19 cellular contexts compared by ENCODE assay signal in the genomic region with DNA sequence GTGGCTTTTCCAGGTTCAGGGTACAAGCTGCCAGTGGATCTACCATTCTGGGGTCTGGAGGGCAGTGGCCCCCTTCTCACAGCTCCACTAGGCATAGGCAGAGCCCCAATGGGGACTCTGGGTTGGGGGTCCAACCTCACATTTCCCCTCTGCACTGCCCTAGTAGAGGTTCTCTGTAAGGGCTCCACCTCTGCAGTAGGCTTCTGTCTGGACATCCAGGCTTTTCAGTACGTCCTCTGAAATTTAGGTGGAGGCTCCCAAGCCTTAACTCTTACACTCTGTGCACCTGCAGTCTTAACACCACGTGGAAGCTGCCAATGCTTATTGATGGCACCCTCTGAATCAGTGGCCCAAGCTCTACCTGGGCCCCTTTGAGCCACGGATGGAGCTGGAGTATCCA. TPM values are rescaled to one million over a fixed set of nuclear protein-coding genes. Genes with fewer than 3 reads are reported as not detected.
DNase-seq lines count a peak whose midpoint lies in the region; ATAC-seq, FAIRE-seq and TF ChIP-seq lines count a peak whose summit lies in the region.
"Had no signal": no experiment of that assay in that cellular context is flagged by ENCODE, and none has a peak within 500 bp of the region (broad histone marks: within the 10 kb centered on the region; RNA-seq: fewer than 3 reads in every experiment).

No MANE protein-coding gene starts in this region.

- no peak overlapping the region for H2BK15ac ChIP-seq in mesenchymal stem cell (ENCODE audit: low read depth, poor library complexity, severe bottlenecking)

- BruUV-seq in HepG2 (replicated peaks; lab: Mats Ljungman, UMichigan) = no TSS peak
- BruUV-seq in OCI-LY7 (replicated peaks; lab: Mats Ljungman, UMichigan) = no TSS peak

- H3K4me3 ChIP-seq in HepG2 (replicated peaks in 1 of 3; ENCODE audit: insufficient read depth in 1 of 3, low read depth in 2 of 3, low read length in 3 of 3) = no peak overlapping the region
- H3K4me3 ChIP-seq in right lobe of liver = no peak overlapping the region
- no peak overlapping the region for H3K4me3 ChIP-seq in OCI-LY7 (ENCODE audit: low read depth, low read length, poor library complexity, severe bottlenecking)
- H3K4me3 ChIP-seq in mesenchymal stem cell (ENCODE audit: insufficient read depth in 1 of 2, low read depth in 1 of 2, low read length in 2 of 2) = no peak overlapping the region

- TF ChIP-seq POLR2A in HepG2 (IDR thresholded peaks at IDR 0.05; ENCODE audit: insufficient read depth in 1 of 2, low read depth in 2 of 2, low read length in 2 of 2) (no peak), right lobe of liver (IDR thresholded peaks at IDR 0.05) (no peak)

- H2AFZ ChIP-seq in HepG2 (ENCODE audit: low read length) (no peak overlapping the region), OCI-LY7 (ENCODE audit: low read length) (no peak overlapping the region), mesenchymal stem cell (ENCODE audit: low read depth, low read length) (no peak overlapping the region)

- H2AK5ac ChIP-seq in mesenchymal stem cell (ENCODE audit: low read length, severe bottlenecking) = peak overlapping the region; percentile 23

- no peaks in the 10 kb centered on the region for H3K79me1 ChIP-seq in mesenchymal stem cell (replicated peaks; ENCODE audit: low read length, poor library complexity, severe bottlenecking)

- no peak overlapping the region for H2BK120ac ChIP-seq in mesenchymal stem cell (ENCODE audit: low read depth, low read length)

- POLR2A ChIA-PET in HepG2 (lab: Yijun Ruan, JAX) = no interaction called here
- POLR2A ChIA-PET in OCI-LY7 (lab: Charles Lee) = no interaction called here

- H3K18ac ChIP-seq in mesenchymal stem cell (ENCODE audit: low read depth in 1 of 2, low read length in 2 of 2) = no peak overlapping the region

- H2BK5ac ChIP-seq in mesenchymal stem cell (ENCODE audit: low read depth, low read length, poor library complexity, severe bottlenecking) = no peak overlapping the region

- in situ Hi-C loops in HepG2 (cut with HindIII; ENCODE audit: extremely low pct_ligation_motif_present, low pct_unique_long_range_greater_than_20kb) = no loop called here

- 47% methylated on average over 2 of the region's 3 CpGs for WGBS in HepG2 (ENCODE audit: low lambda C conversion rate)
- 70% methylated on average over 2 of the region's 3 CpGs for WGBS in right lobe of liver (ENCODE audit: insufficient coverage, low coverage, low lambda C conversion rate, missing lambda C conversion rate)
- 89% methylated on average over 3 of the region's 3 CpGs for WGBS in mesenchymal stem cell

- no peak overlapping the region for H3K23ac ChIP-seq in mesenchymal stem cell (ENCODE audit: low read length in 2 of 2)

- peaks cover 21% of the 10 kb centered on the region for H3K9me3 ChIP-seq in HepG2 (ENCODE audit: low read length)
- H3K9me3 ChIP-seq in right lobe of liver = peaks cover 0 to 4% (median 0%) of the 10 kb centered on the region in 4 donors
- 0 out of 2 replicates have a peak, but pooled peaks cover 5% of the 10 kb centered on the region for H3K9me3 ChIP-seq in OCI-LY7 (ENCODE audit: low read length)
- peaks cover 9% of the 10 kb centered on the region for H3K9me3 ChIP-seq in mesenchymal stem cell (ENCODE audit: control insufficient read depth, low read length)

- H3K4ac ChIP-seq in mesenchymal stem cell (ENCODE audit: low read depth in 1 of 2, low read length in 2 of 2) = no peak overlapping the region

- ATAC-seq in HepG2 = no peak
- ATAC-seq in right lobe of liver = no peak
- no peak for ATAC-seq in stimulated activated naive CD8-positive, alpha-beta T cell treated with anti-CD3 and anti-CD28 coated beads, Interleukin-15, Interleukin-2, amounts not matched to agents 100 U/mL and 50 U/mL, for 24 hours
- no peak for ATAC-seq in left lobe of liver
- ATAC-seq: HCT116 had no signal

- no peaks in the 10 kb centered on the region for H3K36me3 ChIP-seq in HepG2 (replicated peaks in 1 of 2; ENCODE audit: control insufficient read depth in 1 of 2, insufficient read depth in 2 of 2, low read length in 2 of 2)
- H3K36me3 ChIP-seq in right lobe of liver = no peaks in the 10 kb centered on the region
- no peaks in the 10 kb centered on the region for H3K36me3 ChIP-seq in OCI-LY7 (ENCODE audit: insufficient read depth, low read length)
- no peaks in the 10 kb centered on the region for H3K36me3 ChIP-seq in mesenchymal stem cell (ENCODE audit: control insufficient read depth in 1 of 2, insufficient read depth in 2 of 2, low read depth in 1 of 2, low read length in 2 of 2)

- intact Hi-C loops in HepG2 (cut with micrococcal nuclease; ENCODE audit: unreplicated experiment) (no loop called here), right lobe of liver (cut with DNase I) (no loop called here), OCI-LY7 (cut with micrococcal nuclease; ENCODE audit: unreplicated experiment) (no loop called here)

- no peak overlapping the region for H2BK12ac ChIP-seq in mesenchymal stem cell (ENCODE audit: low read length in 2 of 2)

- no peak for TF ChIP-seq RAD21 in HepG2 (CRISPR knock-in tag; IDR thresholded peaks at IDR 0.05)

- H3K14ac ChIP-seq in mesenchymal stem cell (ENCODE audit: low read length in 2 of 2) = no peak overlapping the region

- no peak overlapping the region for H4K8ac ChIP-seq in mesenchymal stem cell (ENCODE audit: low read length)

- no peak overlapping the region for H3K27ac ChIP-seq in HepG2 (ENCODE audit: extremely low read length, insufficient read depth, low read length)
- no peak overlapping the region for H3K27ac ChIP-seq in right lobe of liver
- H3K27ac ChIP-seq in OCI-LY7 (ENCODE audit: low read depth, low read length, poor library complexity, severe bottlenecking) = no peak overlapping the region
- H3K27ac ChIP-seq in mesenchymal stem cell (ENCODE audit: low read length, poor library complexity, severe bottlenecking) = no peak overlapping the region

- no peak for DNase-seq in HepG2 (ENCODE audit: low spot score)
- no peak for DNase-seq in right lobe of liver
- DNase-seq in OCI-LY7 (ENCODE audit: low spot score) = peak; percentile 3
- DNase-seq in mesenchymal stem cell = no peak
- DNase-seq in stimulated activated naive CD8-positive, alpha-beta T cell treated with anti-CD3 and anti-CD28 coated beads, Interleukin-15, Interleukin-2, amounts not matched to agents 100 U/mL and 50 U/mL, for 24 hours = no peak
- DNase-seq in left lobe of liver (ENCODE audit: low spot score) = no peak
- DNase-seq: C1 segment of cervical spinal cord; Calu3; CD4-positive, alpha-beta memory T cell; COR-L47; DND-41; H9; HFFc6 had no signal

- H3K4me2 ChIP-seq in HepG2 (ENCODE audit: low read depth, low read length) (no peak overlapping the region), OCI-LY7 (ENCODE audit: low read length) (no peak overlapping the region), mesenchymal stem cell (ENCODE audit: low read length, poor library complexity, severe bottlenecking) (no peak overlapping the region)

- no peaks in the 10 kb centered on the region for H3K9me2 ChIP-seq in OCI-LY7 (ENCODE audit: insufficient read depth, low read length)

- no peak for TF ChIP-seq EP300 in HepG2 (IDR thresholded peaks at IDR 0.05; ENCODE audit: low read depth in 2 of 2, low read length in 2 of 2)
- TF ChIP-seq EP300 in HepG2 (CRISPR knock-in tag; IDR thresholded peaks at IDR 0.05; ENCODE audit: borderline replicate concordance) = no peak

- no peak overlapping the region for H4K91ac ChIP-seq in mesenchymal stem cell (ENCODE audit: low read length)

- H3K27me3 ChIP-seq in HepG2 (ENCODE audit: control insufficient read depth in 1 of 2, insufficient read depth in 2 of 2, low read length in 2 of 2) (no peaks in the 10 kb centered on the region), right lobe of liver (no peaks in the 10 kb centered on the region), mesenchymal stem cell (ENCODE audit: control insufficient read depth in 1 of 2, insufficient read depth in 1 of 2, low read length in 2 of 2) (no peaks in the 10 kb centered on the region)

- CTCF ChIA-PET in HepG2 (lab: Yijun Ruan, JAX; ENCODE audit: low intra/inter-chr PET ratio, low total read pairs) (no interaction called here), OCI-LY7 (lab: Charles Lee; ENCODE audit: unreplicated experiment) (no interaction called here)

- H4K20me1 ChIP-seq in HepG2 (ENCODE audit: insufficient read depth, low read length) = no peaks in the 10 kb centered on the region
- H4K20me1 ChIP-seq in OCI-LY7 (ENCODE audit: insufficient read depth, low read length) = no peaks in the 10 kb centered on the region

- FAIRE-seq in HepG2 (lab: Jason Lieb, UNC) = no peak
- FAIRE-seq: G401.6, GM12892, H1 had no signal

- TF ChIP-seq CTCF in HepG2 (CRISPR knock-in tag; IDR thresholded peaks at IDR 0.05) = no peak
- TF ChIP-seq CTCF in right lobe of liver (IDR thresholded peaks at IDR 0.05) = no peak
- no peak for TF ChIP-seq CTCF in OCI-LY7 (conservative IDR thresholded peaks at IDR 0.05; ENCODE audit: low read length)

- H3K4me1 ChIP-seq in HepG2 (ENCODE audit: insufficient read depth, low read length) (peaks cover 25% of the 10 kb centered on the region), right lobe of liver (no peaks in the 10 kb centered on the region), OCI-LY7 (ENCODE audit: insufficient read depth, low read length, poor library complexity, severe bottlenecking) (no peaks in the 10 kb centered on the region), mesenchymal stem cell (ENCODE audit: control insufficient read depth, insufficient read depth, low read depth, low read length) (peaks cover 7% of the 10 kb centered on the region)

- no peaks in the 10 kb centered on the region for H3K79me2 ChIP-seq in HepG2 (ENCODE audit: insufficient read depth, low read length)
- H3K79me2 ChIP-seq in OCI-LY7 (ENCODE audit: insufficient read depth, low read depth, low read length) = no peaks in the 10 kb centered on the region

- H3K9ac ChIP-seq in HepG2 (ENCODE audit: insufficient read depth, low read depth, low read length) (no peak overlapping the region), mesenchymal stem cell (ENCODE audit: low read length) (no peak overlapping the region)

RNA-seq across cellular contexts. Expression of gene TM4SF4, which starts 22.5 kb away (rescaled TPM):
- total RNA-seq in HepG2 (2016; rRNA removed; fragmentation: Illumina TruSeq; extraction: Trizol) = 0.77 and 0.95 TPM in 2 replicates
- 0.91 TPM in 1 of 2 replicates, not detected in the other for total RNA-seq in HepG2 (2016; cell fraction: cytosol; rRNA removed; fragmentation: Illumina TruSeq; extraction: Trizol; ENCODE audit: low read depth)
- 0.34 and 1.4 TPM in 2 replicates for total RNA-seq in HepG2 (2016; cell fraction: insoluble cytoplasmic fraction; rRNA removed; fragmentation: Illumina TruSeq; extraction: Trizol)
- 0.59 and 0.62 TPM in 2 replicates for total RNA-seq in HepG2 (2016; cell fraction: membrane; rRNA removed; fragmentation: Illumina TruSeq; extraction: Trizol)
- total RNA-seq in HepG2 (2016; cell fraction: nucleus; rRNA removed; fragmentation: Illumina TruSeq; extraction: Trizol) = 0.75 and 1.1 TPM in 2 replicates
- polyA plus RNA-seq in HepG2 (2011; rRNA removed) = 0.63 and 0.89 TPM in 2 replicates
- 0.90 and 1.1 TPM in 2 replicates for polyA plus RNA-seq in HepG2 (2011; cell fraction: cytosol; rRNA removed)
- 0.66 TPM in 1 of 2 replicates, not detected in the other for polyA plus RNA-seq in HepG2 (2011; cell fraction: nucleus; rRNA removed)
- polyA plus RNA-seq in HepG2 (2012) = 0.47 and 0.86 TPM in 2 replicates
- 0.21 and 0.29 TPM in 2 replicates for polyA plus RNA-seq in HepG2 (2016; cell fraction: cytosol; fragmentation: Illumina TruSeq; extraction: Trizol; ENCODE audit: low read depth)
- polyA plus RNA-seq in HepG2 (2016; cell fraction: insoluble cytoplasmic fraction; fragmentation: Illumina TruSeq; extraction: Trizol; ENCODE audit: low read depth) = 0.45 and 0.89 TPM in 2 replicates
- 0.15 and 0.21 TPM in 2 replicates for polyA plus RNA-seq in HepG2 (2016; cell fraction: membrane; fragmentation: Illumina TruSeq; extraction: Trizol; ENCODE audit: low read depth)
- 0.72 and 1.8 TPM in 2 replicates for polyA plus RNA-seq in HepG2 (2016; cell fraction: nucleus; fragmentation: Illumina TruSeq; extraction: Trizol; ENCODE audit: insufficient read depth, low read depth)
- polyA minus RNA-seq in HepG2 (2011; rRNA and poly(A)+ RNA removed; ENCODE audit: low replicate concordance) = 0.36 TPM in 1 of 2 replicates, not detected in the other
- polyA minus RNA-seq in HepG2 (2011; cell fraction: cytosol; rRNA and poly(A)+ RNA removed) = 1.3 TPM in 1 of 2 replicates, not detected in the other
- 1.0 and 1.6 TPM in 2 replicates for polyA minus RNA-seq in HepG2 (2011; cell fraction: nucleus; rRNA and poly(A)+ RNA removed)
- 100 to 1,000 TPM; 210 to 473 (median 316) TPM for total RNA-seq in right lobe of liver
- total RNA-seq in OCI-LY7 (2014; rRNA removed; shearing (Covaris generic)) = not detected in 2 replicates
- total RNA-seq in OCI-LY7 (2022) = not detected in 2 replicates
- polyA plus RNA-seq in mesenchymal stem cell (2013, experiment 1 of 2) = 0.03 TPM
- polyA plus RNA-seq in mesenchymal stem cell (2013, experiment 2 of 2) = 0.03 TPM
- 220 TPM for total RNA-seq in left lobe of liver
- total RNA-seq: A172; A673; CD4-positive, alpha-beta memory T cell; H1; H9 had no signal
- polyA plus RNA-seq: CD4-positive, alpha-beta memory T cell; H1 had no signal

Comparison
In these comparisons a context has a peak if more than half of its experiments do, and no peak if none do; other contexts are left out.
1. RNA of gene TM4SF4, which starts 22.5 kb away (total RNA-seq): 210 to 473 TPM in right lobe of liver and 220 TPM in left lobe of liver (single experiment); 0.34 to 1.4 TPM in HepG2 and not detected in OCI-LY7; every median in the first group is over 10 times any median in the second.